Comparison of ENCODE assay signal across 15 cellular contexts in genomic region chr16:54817940-54818574, GRCh38.
DNase-seq lines count a peak whose midpoint lies in the region; ATAC-seq and TF ChIP-seq lines count a peak whose summit lies in the region.
"Had no signal": no experiment of that assay in that cellular context is flagged by ENCODE, and none has a peak within 500 bp of the region (broad histone marks: within the 10 kb centered on the region; RNA-seq: fewer than 3 reads in every experiment).

No MANE protein-coding gene starts in this region.

- no peaks in the 10 kb centered on the region for H3K27me3 Mint-ChIP-seq in H9 (ENCODE audit: low read depth)
- H3K27me3 Mint-ChIP-seq in CD4-positive, alpha-beta T cell: peaks cover 4% of the 10 kb centered on the region

- H2AFZ ChIP-seq in H9 (ENCODE audit: low read length) (peak overlapping the region; percentile 37), neuronal stem cell (ENCODE audit: low read length) (peak overlapping the region; percentile 63)

- H2BK15ac ChIP-seq in H9 (ENCODE audit: low read depth, low read length): no peak overlapping the region
- no peak overlapping the region for H2BK15ac ChIP-seq in neuronal stem cell (ENCODE audit: low read length)

- no peak overlapping the region for H3K27ac ChIP-seq in H9 (ENCODE audit: insufficient read length, low read depth, low read length)
- peak overlapping the region; percentile 33; the same call in 1 of the 2 replicates for H3K27ac ChIP-seq in VCaP
- H3K27ac ChIP-seq in neuronal stem cell (replicated peaks; ENCODE audit: low read length): no peak overlapping the region
- H3K27ac ChIP-seq in CD4-positive, alpha-beta T cell (ENCODE audit: low read depth, low read length): no peak overlapping the region
- H3K27ac ChIP-seq: RWPE1, SJCRH30 had no signal

- H2BK5ac ChIP-seq in H9 (ENCODE audit: insufficient read length, low read length) (peak overlapping the region; percentile 19), neuronal stem cell (ENCODE audit: low read length) (no peak overlapping the region)

- no CpG with 5 or more reads among the region's 17 CpGs for WGBS in H9 (ENCODE audit: extremely low coverage, insufficient read length, low lambda C conversion rate)
- WGBS in neuronal stem cell (ENCODE audit: extremely low coverage in 2 of 2, insufficient read length in 2 of 2, insufficient replicate concordance in 1 of 2), 2 donors: no CpG with 5 or more reads among the region's 17 CpGs

- H4K91ac ChIP-seq in H9 (ENCODE audit: insufficient read length, low read depth, low read length): no peak overlapping the region
- no peak overlapping the region for H4K91ac ChIP-seq in neuronal stem cell (ENCODE audit: low read depth, low read length, poor library complexity)

- no peak for TF ChIP-seq CTCF in H9 (conservative IDR thresholded peaks at IDR 0.05)
- TF ChIP-seq CTCF in VCaP (conservative IDR thresholded peaks at IDR 0.05): no peak
- TF ChIP-seq CTCF in CD4-positive, alpha-beta T cell (IDR thresholded peaks at IDR 0.05): no peak

- H3K36me3 ChIP-seq in neuronal stem cell (replicated peaks in 1 of 2; ENCODE audit: control insufficient read depth in 2 of 2, insufficient read depth in 2 of 2, low read length in 2 of 2): no peaks in the 10 kb centered on the region
- H3K36me3 ChIP-seq: SJCRH30 had no signal

- H3K4ac ChIP-seq in H9 (ENCODE audit: low read depth, low read length) (no peak overlapping the region), neuronal stem cell (ENCODE audit: low read length) (no peak overlapping the region)

- no peak overlapping the region for H2AK5ac ChIP-seq in H9 (ENCODE audit: insufficient read length, low read length)
- H2AK5ac ChIP-seq in neuronal stem cell (ENCODE audit: low read depth, low read length): no peak overlapping the region

- H3K9me3 ChIP-seq in H9 (ENCODE audit: control insufficient read depth, low read depth, low read length): no peaks in the 10 kb centered on the region
- H3K9me3 ChIP-seq in neuronal stem cell (replicated peaks in 1 of 2; ENCODE audit: control insufficient read depth in 2 of 2, insufficient read depth in 1 of 2, low read depth in 1 of 2, low read length in 2 of 2): no peaks in the 10 kb centered on the region
- no peaks in the 10 kb centered on the region for H3K9me3 ChIP-seq in CD4-positive, alpha-beta T cell (ENCODE audit: control insufficient read depth, low read length)
- H3K9me3 ChIP-seq: SJCRH30 had no signal

- H3K23me2 ChIP-seq in H9 (ENCODE audit: insufficient read length, low read depth, low read length, poor library complexity, severe bottlenecking): no peaks in the 10 kb centered on the region

- CTCF ChIA-PET in CD4-positive, alpha-beta T cell (lab: Charles Lee): no interaction called here

- peaks cover 29 to 31% of the 10 kb centered on the region in 2 experiments for H3K4me1 Mint-ChIP-seq in H9
- no peaks in the 10 kb centered on the region for H3K4me1 Mint-ChIP-seq in CD4-positive, alpha-beta T cell (ENCODE audit: low read depth)
- H3K4me1 Mint-ChIP-seq: CD4-positive, alpha-beta memory T cell had no signal

- H3K4me1 ChIP-seq in H9 (ENCODE audit: insufficient read depth, low read length) (peaks cover 9% of the 10 kb centered on the region), neuronal stem cell (ENCODE audit: control insufficient read depth in 2 of 2, insufficient read depth in 1 of 2, low read depth in 1 of 2, low read length in 2 of 2) (peaks cover 0 to 4% of the 10 kb centered on the region in 2 donors)
- H3K4me1 ChIP-seq: SJCRH30 had no signal

- H2BK12ac ChIP-seq in H9 (ENCODE audit: insufficient read length, low read depth, low read length) (no peak overlapping the region), neuronal stem cell (ENCODE audit: low read length) (no peak overlapping the region)

- H2BK120ac ChIP-seq in H9 (ENCODE audit: low read depth, low read length, poor library complexity, severe bottlenecking) (no peak overlapping the region), neuronal stem cell (ENCODE audit: low read depth, low read length) (no peak overlapping the region)

- no peak overlapping the region for H3K56ac ChIP-seq in H9 (ENCODE audit: insufficient read length, low read depth, low read length)

- H3K9me3 Mint-ChIP-seq in H9: peaks cover 0 to 3% of the 10 kb centered on the region in 2 experiments; a peak in 2 of 5 replicates
- peaks cover 2% of the 10 kb centered on the region for H3K9me3 Mint-ChIP-seq in CD4-positive, alpha-beta T cell

- H3K79me2 ChIP-seq in H9 (ENCODE audit: insufficient read depth, low read length): no peaks in the 10 kb centered on the region

- H3K4me3 Mint-ChIP-seq in H9: no peak overlapping the region; a peak in 1 of 5 replicates
- no peak overlapping the region for H3K4me3 Mint-ChIP-seq in CD4-positive, alpha-beta T cell
- H3K4me3 Mint-ChIP-seq: CD4-positive, alpha-beta memory T cell had no signal

- intact Hi-C loops in CD4-positive, alpha-beta T cell (cut with DNase I, micrococcal nuclease): no loop called here

- H3K27me3 ChIP-seq in H9 (ENCODE audit: insufficient read depth, low read length): no peaks in the 10 kb centered on the region
- H3K27me3 ChIP-seq in neuronal stem cell (ENCODE audit: control insufficient read depth in 3 of 3, insufficient read depth in 3 of 3, low read depth in 1 of 3, low read length in 3 of 3): no peaks in the 10 kb centered on the region
- no peaks in the 10 kb centered on the region for H3K27me3 ChIP-seq in CD4-positive, alpha-beta T cell (ENCODE audit: control insufficient read depth, insufficient read depth, low read length)

- no peak overlapping the region for H2BK20ac ChIP-seq in H9 (ENCODE audit: low read depth, low read length, poor library complexity, severe bottlenecking)

- H3K36me3 Mint-ChIP-seq in H9 (ENCODE audit: insufficient read depth in 1 of 3, low read depth in 3 of 3): peaks cover 0 to 2% (median 0%) of the 10 kb centered on the region in 3 experiments; a peak in 2 of 7 replicates
- no peaks in the 10 kb centered on the region for H3K36me3 Mint-ChIP-seq in CD4-positive, alpha-beta T cell (ENCODE audit: low read depth)
- H3K36me3 Mint-ChIP-seq: CD4-positive, alpha-beta memory T cell had no signal

- H4K8ac ChIP-seq in H9 (replicated peaks; ENCODE audit: insufficient read length, low read depth, low read length) (no peak overlapping the region), neuronal stem cell (ENCODE audit: low read depth, low read length) (no peak overlapping the region)

- no peaks in the 10 kb centered on the region for H3K79me1 ChIP-seq in H9 (ENCODE audit: insufficient read depth, low read depth, low read length, poor library complexity, severe bottlenecking)
- no peaks in the 10 kb centered on the region for H3K79me1 ChIP-seq in neuronal stem cell (ENCODE audit: low read depth, low read length)

- H4K5ac ChIP-seq in H9 (ENCODE audit: insufficient read length, low read depth, low read length): no peak overlapping the region

- no peak overlapping the region for H3K18ac ChIP-seq in H9 (ENCODE audit: insufficient read length, low read depth, low read length)
- H3K18ac ChIP-seq in neuronal stem cell (ENCODE audit: low read length): no peak overlapping the region

- DNase-seq in H9 (peak; percentile 34), left kidney (ENCODE audit: low read depth, low spot score) (peak; percentile 19), neuronal stem cell (ENCODE audit: low spot score) (no peak), DMS79 treated with DMSO at 0.1 percent for 48 hours (lab: John Stamatoyannopoulos, UW) (no peak)
- DNase-seq in CD4-positive, alpha-beta T cell: no peak
- DNase-seq: CD4-positive, alpha-beta memory T cell; DND-41; IMR-90; NCI-H1417 treated with DMSO at 0.1 percent for 48 hours; NCI-H2029 treated with DMSO at 0.1 percent for 48 hours had no signal

- H3K4me3 ChIP-seq in neuronal stem cell (ENCODE audit: low read length in 2 of 2): no peak overlapping the region
- H3K4me3 ChIP-seq: SJCRH30 had no signal

- H3K9ac ChIP-seq in H9 (ENCODE audit: extremely low read depth, insufficient read length, low read length) (peak overlapping the region; percentile 29), neuronal stem cell (ENCODE audit: low read depth, low read length, poor library complexity) (no peak overlapping the region)

- ATAC-seq in HG03139 (IDR thresholded peaks at IDR 0.05; ENCODE audit: unreplicated experiment) (no peak), GM21737 (IDR thresholded peaks at IDR 0.05; ENCODE audit: unreplicated experiment) (no peak)
- ATAC-seq in CD4-positive, alpha-beta T cell (ENCODE audit: poor library complexity): no peak

- peak overlapping the region; percentile 19; the same call in 1 of the 2 replicates for H3K14ac ChIP-seq in H9 (ENCODE audit: insufficient read depth, low read length)
- no peak overlapping the region for H3K14ac ChIP-seq in neuronal stem cell (ENCODE audit: low read length)

- H3K4me2 ChIP-seq in H9 (ENCODE audit: insufficient read depth, insufficient read length, low read length) (no peak overlapping the region), neuronal stem cell (ENCODE audit: insufficient read depth, low read length, poor library complexity, severe bottlenecking) (no peak overlapping the region)

- H3K23ac ChIP-seq in H9 (ENCODE audit: insufficient read length, low read depth, low read length) (no peak overlapping the region), neuronal stem cell (ENCODE audit: low read depth, low read length, poor library complexity) (no peak overlapping the region)

- no peak overlapping the region for H3T11ph ChIP-seq in H9 (ENCODE audit: low read length)

- H4K20me1 ChIP-seq in H9 (ENCODE audit: control insufficient read depth, insufficient read depth, insufficient read length): no peaks in the 10 kb centered on the region

- H3K27ac Mint-ChIP-seq in H9: peak overlapping the region; percentile 20 to 81 (median 68); a peak in 4 of 7 replicates
- H3K27ac Mint-ChIP-seq in CD4-positive, alpha-beta T cell: no peak overlapping the region
- H3K27ac Mint-ChIP-seq: CD4-positive, alpha-beta memory T cell had no signal

- POLR2A ChIA-PET in CD4-positive, alpha-beta T cell (lab: Charles Lee): no interaction called here

Comparison
In these comparisons a context has a peak if more than half of its experiments do, and no peak if none do; other contexts are left out.
1. DNase-seq: peak in H9 (single experiment) and left kidney (single experiment); none in neuronal stem cell (single experiment), CD4-positive, alpha-beta T cell (0 of 10) and DMS79 treated with DMSO at 0.1 percent for 48 hours (single experiment).